In the genomic region with DNA sequence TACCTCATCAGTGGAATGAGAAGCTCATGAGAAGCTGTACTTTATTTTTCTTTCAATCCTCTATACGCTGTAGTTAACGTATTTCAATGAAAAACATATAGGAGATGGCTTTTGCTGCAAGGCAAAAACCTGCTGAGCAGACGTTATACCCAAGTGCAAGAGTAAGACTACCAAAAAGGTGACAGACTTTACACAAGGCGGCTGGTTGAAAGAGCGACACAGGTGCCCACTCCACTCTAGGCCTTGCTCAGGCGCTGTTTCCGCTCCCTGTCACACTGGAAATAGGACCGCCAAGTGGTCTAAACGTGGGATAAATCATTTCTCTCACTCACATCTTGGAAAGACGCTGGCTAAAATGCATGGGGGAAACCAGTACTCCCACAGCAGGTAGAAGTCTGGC, we compare ENCODE assay signal across 17 cellular contexts. TPM values are rescaled to one million over a fixed set of nuclear protein-coding genes. Genes with fewer than 3 reads are reported as not detected.
A peak's percentile ranks its signal among the peaks of the same experiment; 100 is the strongest.
DNase-seq lines count a peak whose midpoint lies in the region; ATAC-seq and TF ChIP-seq lines count a peak whose summit lies in the region.
"Had no signal": no experiment of that assay in that cellular context is flagged by ENCODE, and none has a peak within 500 bp of the region (broad histone marks: within the 10 kb centered on the region; RNA-seq: fewer than 3 reads in every experiment).

No MANE protein-coding gene starts in this region.

- H3K27me3 ChIP-seq in trophoblast cell (ENCODE audit: insufficient read depth, low read length): no peaks in the 10 kb centered on the region
- H3K27me3 ChIP-seq: ascending aorta, left lung, pancreas had no signal

- peak overlapping the region; percentile 89 for H3K27ac Mint-ChIP-seq in activated CD8-positive, alpha-beta memory T cell treated with anti-CD3 and anti-CD28 coated beads, Interleukin-2, amount 10 ng/mL, durations not matched to agents 7 days and 5 days
- H3K27ac Mint-ChIP-seq in IgD-negative memory B cell (peak overlapping the region in 2 of 3 donors; percentile 42 to 77), glutamatergic neuron (ENCODE audit: unreplicated experiment) (no peak overlapping the region)
- peak overlapping the region; percentile 96 to 97 for H3K27ac Mint-ChIP-seq in activated naive CD4-positive, alpha-beta T cell treated with anti-CD3 and anti-CD28 coated beads, Interleukin-2, amount 50 U/mL, for 72 hours

- H3K4me3 Mint-ChIP-seq in activated CD8-positive, alpha-beta memory T cell treated with anti-CD3 and anti-CD28 coated beads, Interleukin-2, amount 10 ng/mL, durations not matched to agents 7 days and 5 days: no peak overlapping the region
- H3K4me3 Mint-ChIP-seq in IgD-negative memory B cell (peak overlapping the region in 3 of 4 donors; percentile 71 to 78 (median 72)), glutamatergic neuron (ENCODE audit: unreplicated experiment) (no peak overlapping the region)

- CTCF ChIA-PET in activated CD8-positive, alpha-beta memory T cell treated with anti-CD3 and anti-CD28 coated beads, Interleukin-2, amount 10 ng/mL, durations not matched to agents 7 days and 5 days (lab: Charles Lee): interaction anchor here (0.6 to 9.6 kb wide), 4 partner anchors 9 to 45 kb away, joined by 3 to 76 read pairs (median 6); no protein-coding TSS in a partner anchor

- no peak overlapping the region for H2BK5ac ChIP-seq in trophoblast cell (ENCODE audit: low read depth, low read length, poor library complexity)

- H3K36me3 ChIP-seq in trophoblast cell (ENCODE audit: control insufficient read depth in 1 of 2, insufficient read depth in 2 of 2, low read length in 2 of 2): peaks cover 0 to 10% of the 10 kb centered on the region in 2 experiments
- H3K36me3 ChIP-seq: pancreas had no signal

- H3K9me3 ChIP-seq in trophoblast cell (ENCODE audit: insufficient read depth, low read depth, low read length): peaks cover 1% of the 10 kb centered on the region
- H3K9me3 ChIP-seq: ascending aorta, left lung, pancreas had no signal

- no peak overlapping the region for H4K8ac ChIP-seq in trophoblast cell (ENCODE audit: low read depth, low read length)

- no peak overlapping the region for H3K23ac ChIP-seq in trophoblast cell (ENCODE audit: low read length)

- no peak overlapping the region for H3K14ac ChIP-seq in trophoblast cell (ENCODE audit: low read length)

- H3K79me1 ChIP-seq in trophoblast cell (ENCODE audit: low read length): no peaks in the 10 kb centered on the region

- peak overlapping the region; percentile 5 for H3K9ac ChIP-seq in trophoblast cell (ENCODE audit: low read length)

- no peak overlapping the region for H2AFZ ChIP-seq in trophoblast cell (ENCODE audit: insufficient read depth, low read length, poor library complexity)

- peaks cover 10% of the 10 kb centered on the region for H3K79me2 ChIP-seq in trophoblast cell (ENCODE audit: control insufficient read depth, insufficient read depth, low read length, poor library complexity)

- peaks cover 83% of the 10 kb centered on the region for H3K4me1 Mint-ChIP-seq in activated CD8-positive, alpha-beta memory T cell treated with anti-CD3 and anti-CD28 coated beads, Interleukin-2, amount 10 ng/mL, durations not matched to agents 7 days and 5 days
- H3K4me1 Mint-ChIP-seq in IgD-negative memory B cell: peaks cover 58 to 68% (median 64%) of the 10 kb centered on the region in 3 donors
- peaks cover 20% of the 10 kb centered on the region for H3K4me1 Mint-ChIP-seq in glutamatergic neuron (ENCODE audit: low read depth, unreplicated experiment)

- H3K4me1 ChIP-seq in trophoblast cell (ENCODE audit: control insufficient read depth in 1 of 2, insufficient read depth in 2 of 2, low read length in 2 of 2): peaks cover 0 to 4% of the 10 kb centered on the region in 2 experiments

- WGBS in trophoblast cell (ENCODE audit: extremely low coverage, insufficient coverage, insufficient read length): no CpG with 5 or more reads among the region's 10 CpGs

- H2BK12ac ChIP-seq in trophoblast cell (ENCODE audit: low read length): no peak overlapping the region

- H2AK5ac ChIP-seq in trophoblast cell (ENCODE audit: low read length): no peak overlapping the region

- H3K4me3 ChIP-seq in trophoblast cell (ENCODE audit: low read depth, low read length): no peak overlapping the region
- H3K4me3 ChIP-seq: ascending aorta, left lung, pancreas, skin epidermis had no signal

- H3K27ac ChIP-seq in trophoblast cell (ENCODE audit: low read depth, low read length): no peak overlapping the region
- H3K27ac ChIP-seq: ascending aorta, pancreas had no signal

- no peak overlapping the region for H2BK120ac ChIP-seq in trophoblast cell (ENCODE audit: insufficient read depth, low read length, poor library complexity)

- peaks cover 51% of the 10 kb centered on the region for H3K36me3 Mint-ChIP-seq in activated CD8-positive, alpha-beta memory T cell treated with anti-CD3 and anti-CD28 coated beads, Interleukin-2, amount 10 ng/mL, durations not matched to agents 7 days and 5 days
- peaks cover 6% of the 10 kb centered on the region for H3K36me3 Mint-ChIP-seq in IgD-negative memory B cell
- peaks cover 26 to 37% of the 10 kb centered on the region in 2 donors for H3K36me3 Mint-ChIP-seq in activated naive CD4-positive, alpha-beta T cell treated with anti-CD3 and anti-CD28 coated beads, Interleukin-2, amount 50 U/mL, for 72 hours
- H3K36me3 Mint-ChIP-seq in glutamatergic neuron (ENCODE audit: unreplicated experiment): no peaks in the 10 kb centered on the region

- no peaks in the 10 kb centered on the region for H3K27me3 Mint-ChIP-seq in activated CD8-positive, alpha-beta memory T cell treated with anti-CD3 and anti-CD28 coated beads, Interleukin-2, amount 10 ng/mL, durations not matched to agents 7 days and 5 days
- H3K27me3 Mint-ChIP-seq in IgD-negative memory B cell: no peaks in the 10 kb centered on the region
- H3K27me3 Mint-ChIP-seq in glutamatergic neuron (ENCODE audit: unreplicated experiment): peaks cover 5% of the 10 kb centered on the region

- no peak overlapping the region for H4K91ac ChIP-seq in trophoblast cell (ENCODE audit: low read depth, low read length)

- no peak overlapping the region for H3K18ac ChIP-seq in trophoblast cell (ENCODE audit: low read length)

- no peak for DNase-seq in activated CD8-positive, alpha-beta memory T cell treated with anti-CD3 and anti-CD28 coated beads, Interleukin-2, amount 10 ng/mL, durations not matched to agents 7 days and 5 days
- no peak for DNase-seq in activated CD8-positive, alpha-beta memory T cell treated with anti-CD3 and anti-CD28 coated beads, Interleukin-2, amount 50 U/mL, for 48 hours
- no peak for DNase-seq in activated naive CD4-positive, alpha-beta T cell treated with anti-CD3 and anti-CD28 coated beads, Interleukin-2, amount 50 U/mL, for 72 hours (ENCODE audit: low spot score in 2 of 2)
- DNase-seq in trophoblast cell (no peak), glutamatergic neuron (no peak)
- DNase-seq: activated CD8-positive, alpha-beta memory T cell treated with anti-CD3 and anti-CD28 coated beads, Interleukin-2, amount 50 U/mL, for 4 hours; foreskin melanocyte; left lung; NCI-H2029; NCI-H524 treated with DMSO at 0.1 percent for 48 hours; pancreas had no signal

- no peak for TF ChIP-seq CTCF in glutamatergic neuron (IDR thresholded peaks at IDR 0.05; ENCODE audit: partially characterized antibody, unreplicated experiment)

- peak overlapping the region; percentile 40 for H3K4ac ChIP-seq in trophoblast cell (ENCODE audit: low read depth, low read length)

- H4K12ac ChIP-seq in trophoblast cell (ENCODE audit: low read depth, low read length): no peak overlapping the region

- no peak for ATAC-seq in activated CD8-positive, alpha-beta memory T cell treated with anti-CD3 and anti-CD28 coated beads, Interleukin-2, amount 10 ng/mL, durations not matched to agents 7 days and 5 days
- ATAC-seq in activated naive CD4-positive, alpha-beta T cell treated with anti-CD3 and anti-CD28 coated beads, Interleukin-2, amount 50 U/mL, for 72 hours: no peak
- ATAC-seq in HG02870 (IDR thresholded peaks at IDR 0.05; ENCODE audit: unreplicated experiment) (no peak), HG03460 (IDR thresholded peaks at IDR 0.05; ENCODE audit: unreplicated experiment) (no peak)
- ATAC-seq: left lung, Panc1, pancreas had no signal

- no peak overlapping the region for H3K4me2 ChIP-seq in trophoblast cell (ENCODE audit: low read length)

- H3K9me3 Mint-ChIP-seq in activated CD8-positive, alpha-beta memory T cell treated with anti-CD3 and anti-CD28 coated beads, Interleukin-2, amount 10 ng/mL, durations not matched to agents 7 days and 5 days (ENCODE audit: low read depth): no peaks in the 10 kb centered on the region
- no peaks in the 10 kb centered on the region for H3K9me3 Mint-ChIP-seq in IgD-negative memory B cell
- H3K9me3 Mint-ChIP-seq in activated naive CD4-positive, alpha-beta T cell treated with anti-CD3 and anti-CD28 coated beads, Interleukin-2, amount 50 U/mL, for 72 hours: no peaks in the 10 kb centered on the region
- no peaks in the 10 kb centered on the region for H3K9me3 Mint-ChIP-seq in glutamatergic neuron (ENCODE audit: unreplicated experiment)

RNA-seq across cellular contexts. Expression of gene PPP2R5C, which starts 54.5 kb away (rescaled TPM):
- total RNA-seq in activated CD8-positive, alpha-beta memory T cell treated with anti-CD3 and anti-CD28 coated beads, Interleukin-2, amount 10 ng/mL, durations not matched to agents 7 days and 5 days: 100 to 1,000 TPM; 213 to 234 TPM
- 106 TPM for polyA plus RNA-seq in IgD-negative memory B cell
- total RNA-seq in activated naive CD4-positive, alpha-beta T cell treated with anti-CD3 and anti-CD28 coated beads, Interleukin-2, amount 50 U/mL, for 72 hours: 100 to 1,000 TPM; 282 to 355 TPM
- polyA plus RNA-seq in trophoblast cell (2013): 136 and 143 TPM in 2 replicates
- 116 TPM for total RNA-seq in glutamatergic neuron (ENCODE audit: unreplicated experiment)

Comparison
In these comparisons a context has a peak if more than half of its experiments do, and no peak if none do; other contexts are left out.
1. H3K4me3 Mint-ChIP-seq: peak in IgD-negative memory B cell (3 of 4); none in activated CD8-positive, alpha-beta memory T cell treated with anti-CD3 and anti-CD28 coated beads, Interleukin-2, amount 10 ng/mL, durations not matched to agents 7 days and 5 days (single experiment) and glutamatergic neuron (single experiment).